Comparison of ENCODE assay signal across 21 cellular contexts in the genomic region with DNA sequence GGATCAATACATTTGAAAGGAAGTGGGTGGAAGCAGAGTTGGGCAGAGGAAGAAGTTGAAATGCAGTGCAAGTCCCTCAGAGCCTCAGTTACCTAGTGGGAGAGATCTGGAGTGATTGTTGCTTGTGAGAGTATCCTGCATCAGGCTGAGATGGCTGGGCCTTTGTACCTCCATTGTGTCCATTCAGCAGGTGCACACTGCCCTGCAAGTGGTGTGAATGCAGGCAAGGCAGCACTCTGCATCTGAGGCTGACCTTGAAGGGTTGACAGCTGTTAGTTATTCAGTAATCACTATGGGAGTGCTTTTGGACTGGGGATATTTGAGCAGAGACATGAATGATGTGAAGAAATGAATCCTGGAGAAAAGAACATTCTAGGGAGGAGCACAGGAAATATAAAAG.
"Had no signal": no experiment of that assay in that cellular context is flagged by ENCODE, and none has a peak within 500 bp of the region (broad histone marks: within the 10 kb centered on the region; RNA-seq: fewer than 3 reads in every experiment).

No MANE protein-coding gene starts in this region.

- ATAC-seq: heart right ventricle; lower lobe of right lung; natural killer cell treated with Interleukin-12 subunit alpha and Interleukin-12 subunit beta and Interleukin-15 and Interleukin-18, amount 100 ng/mL, for 72 hours; stimulated activated memory B cell treated with anti-CD40 and anti-IgM and Interleukin-4, amounts not matched to agents 10 μg/mL and 1 μg/mL and 100 μg/mL, for 72 hours had no signal

- H3K9me3 ChIP-seq: heart right ventricle, lower lobe of right lung, sigmoid colon, transverse colon, uterus had no signal

- FAIRE-seq: keratinocyte, TTC549 had no signal

- H3K4me1 ChIP-seq: lower lobe of right lung, uterus had no signal

- H3K27me3 Mint-ChIP-seq: activated naive CD4-positive, alpha-beta T cell treated with anti-CD3 and anti-CD28 coated beads, Interleukin-2, amount 10 ng/mL, durations not matched to agents 7 days and 5 days; activated T-cell treated with anti-CD3 and anti-CD28 coated beads, Interleukin-2, amount 50 U/mL, for 24 hours; natural killer cell treated with Interleukin-12 subunit alpha and Interleukin-12 subunit beta and Interleukin-15 and Interleukin-18, amount 100 ng/mL, for 72 hours; stimulated activated memory B cell treated with anti-CD40 and anti-IgM and Interleukin-4, amounts not matched to agents 10 μg/mL and 1 μg/mL and 100 μg/mL, for 72 hours had no signal

- H3K27ac ChIP-seq: heart right ventricle, lower lobe of right lung, sigmoid colon, transverse colon, uterus, WERI-Rb-1 had no signal

- DNase-seq: activated CD8-positive, alpha-beta memory T cell treated with anti-CD3 and anti-CD28 coated beads for 24 hours; activated CD8-positive, alpha-beta memory T cell treated with anti-CD3 and anti-CD28 coated beads, Interleukin-2, amount 50 U/mL, for 4 hours; activated effector memory CD4-positive, alpha-beta T cell treated with Interleukin-2 at 50 U/mL for 16 hours; activated naive CD4-positive, alpha-beta T cell treated with anti-CD3 and anti-CD28 coated beads, Interleukin-2, amount 10 ng/mL, durations not matched to agents 7 days and 5 days; activated T-cell treated with anti-CD3 and anti-CD28 coated beads, Interleukin-2, amount 50 U/mL, for 24 hours; amygdala; cortex of kidney; foreskin fibroblast; heart right ventricle; lower lobe of right lung; nucleus accumbens; sigmoid colon; stimulated activated CD4-positive, alpha-beta T cell treated with anti-CD3 and anti-CD28 coated beads, Interleukin-15, amount 100 ng/mL, for 24 hours; transverse colon; uterus; WERI-Rb-1 had no signal

- H3K4me2 ChIP-seq: smooth muscle cell had no signal

- H3K4me3 ChIP-seq: heart right ventricle, lower lobe of right lung, sigmoid colon, smooth muscle cell, transverse colon, uterus had no signal

- H3K36me3 ChIP-seq: lower lobe of right lung, sigmoid colon, transverse colon, uterus, WERI-Rb-1 had no signal

- H3K9me3 Mint-ChIP-seq: activated naive CD4-positive, alpha-beta T cell treated with anti-CD3 and anti-CD28 coated beads, Interleukin-2, amount 10 ng/mL, durations not matched to agents 7 days and 5 days; activated T-cell treated with anti-CD3 and anti-CD28 coated beads, Interleukin-2, amount 50 U/mL, for 24 hours; natural killer cell treated with Interleukin-12 subunit alpha and Interleukin-12 subunit beta and Interleukin-15 and Interleukin-18, amount 100 ng/mL, for 72 hours; stimulated activated memory B cell treated with anti-CD40 and anti-IgM and Interleukin-4, amounts not matched to agents 10 μg/mL and 1 μg/mL and 100 μg/mL, for 72 hours had no signal

- H3K27me3 ChIP-seq: heart right ventricle, sigmoid colon, transverse colon, uterus had no signal

- H3K27ac Mint-ChIP-seq: activated naive CD4-positive, alpha-beta T cell treated with anti-CD3 and anti-CD28 coated beads, Interleukin-2, amount 10 ng/mL, durations not matched to agents 7 days and 5 days; activated T-cell treated with anti-CD3 and anti-CD28 coated beads, Interleukin-2, amount 50 U/mL, for 24 hours; natural killer cell treated with Interleukin-12 subunit alpha and Interleukin-12 subunit beta and Interleukin-15 and Interleukin-18, amount 100 ng/mL, for 72 hours; stimulated activated memory B cell treated with anti-CD40 and anti-IgM and Interleukin-4, amounts not matched to agents 10 μg/mL and 1 μg/mL and 100 μg/mL, for 72 hours had no signal

- H3K4me3 Mint-ChIP-seq: activated naive CD4-positive, alpha-beta T cell treated with anti-CD3 and anti-CD28 coated beads, Interleukin-2, amount 10 ng/mL, durations not matched to agents 7 days and 5 days; activated T-cell treated with anti-CD3 and anti-CD28 coated beads, Interleukin-2, amount 50 U/mL, for 24 hours; natural killer cell treated with Interleukin-12 subunit alpha and Interleukin-12 subunit beta and Interleukin-15 and Interleukin-18, amount 100 ng/mL, for 72 hours; stimulated activated memory B cell treated with anti-CD40 and anti-IgM and Interleukin-4, amounts not matched to agents 10 μg/mL and 1 μg/mL and 100 μg/mL, for 72 hours had no signal

- H3K36me3 Mint-ChIP-seq: activated naive CD4-positive, alpha-beta T cell treated with anti-CD3 and anti-CD28 coated beads, Interleukin-2, amount 10 ng/mL, durations not matched to agents 7 days and 5 days; natural killer cell treated with Interleukin-12 subunit alpha and Interleukin-12 subunit beta and Interleukin-15 and Interleukin-18, amount 100 ng/mL, for 72 hours had no signal
